20 cellular contexts compared by ENCODE assay signal in the genomic region with DNA sequence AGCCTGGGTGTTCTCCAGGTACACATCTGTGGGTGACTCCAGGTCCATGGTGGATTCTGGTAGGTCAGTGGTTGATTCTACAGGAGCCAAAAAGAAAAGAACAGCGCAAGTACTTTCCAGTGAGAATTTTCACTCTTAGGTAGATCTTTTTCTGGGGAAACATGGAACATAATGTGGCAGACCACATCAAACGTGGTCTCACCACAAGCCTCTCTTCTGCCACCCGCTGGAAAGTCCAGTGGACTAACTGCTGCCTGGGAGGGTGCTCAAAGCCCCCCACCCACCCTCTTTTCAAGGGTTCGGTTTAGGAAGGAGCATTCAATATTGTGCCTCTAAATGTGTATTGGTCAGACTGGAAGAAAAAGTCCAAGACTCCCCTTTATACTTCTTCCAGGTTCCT.
"Had no signal": no experiment of that assay in that cellular context is flagged by ENCODE, and none has a peak within 500 bp of the region (broad histone marks: within the 10 kb centered on the region; RNA-seq: fewer than 3 reads in every experiment).

No MANE protein-coding gene starts in this region.

- H3K4me1 ChIP-seq: foreskin keratinocyte, left ventricle myocardium inferior, lower lobe of right lung, neural progenitor cell had no signal

- H3K4me3 ChIP-seq: left ventricle myocardium inferior, lower lobe of right lung, neural progenitor cell, pancreas had no signal

- H2AFZ ChIP-seq: neural progenitor cell had no signal

- H3K27me3 ChIP-seq: neural progenitor cell, pancreas had no signal

- ATAC-seq: foreskin keratinocyte; left cardiac atrium; lower lobe of right lung; natural killer cell treated with Interleukin-12 subunit alpha and Interleukin-12 subunit beta and Interleukin-15 and Interleukin-18, amount 100 ng/mL, for 72 hours; pancreas; right cardiac atrium; stimulated activated memory B cell treated with anti-CD40 and anti-IgM and Interleukin-4, amounts not matched to agents 10 μg/mL and 1 μg/mL and 100 μg/mL, for 72 hours had no signal

- H3K36me3 ChIP-seq: left ventricle myocardium inferior, lower lobe of right lung, neural progenitor cell, pancreas had no signal

- H3K27ac ChIP-seq: foreskin keratinocyte, left ventricle myocardium inferior, lower lobe of right lung, neural progenitor cell, pancreas had no signal

- H3K9me3 ChIP-seq: left ventricle myocardium inferior, lower lobe of right lung, pancreas had no signal

- DNase-seq: dermis blood vessel endothelial cell; erythroblast; foreskin keratinocyte; immature natural killer cell; left cardiac atrium; left ventricle myocardium inferior; lower lobe of right lung; occipital lobe; pancreas; right cardiac atrium; small intestine; stimulated activated CD4-positive, alpha-beta T cell treated with anti-CD3 and anti-CD28 coated beads, Interleukin-12 subunit alpha, Interleukin-12 subunit beta, amount 100 ng/mL, for 4 hours; stimulated activated CD4-positive, alpha-beta T cell treated with anti-CD3 and anti-CD28 coated beads, Interleukin-2, amount 100 ng/mL, for 48 hours; trophoblast cell had no signal

- FAIRE-seq: colon, endothelial cell of umbilical vein, keratinocyte, pancreas, small intestine had no signal

- H3K9ac ChIP-seq: neural progenitor cell had no signal

- H3K4me2 ChIP-seq: neural progenitor cell had no signal
